ENCODE assay signal across 15 cellular contexts in the genomic region with DNA sequence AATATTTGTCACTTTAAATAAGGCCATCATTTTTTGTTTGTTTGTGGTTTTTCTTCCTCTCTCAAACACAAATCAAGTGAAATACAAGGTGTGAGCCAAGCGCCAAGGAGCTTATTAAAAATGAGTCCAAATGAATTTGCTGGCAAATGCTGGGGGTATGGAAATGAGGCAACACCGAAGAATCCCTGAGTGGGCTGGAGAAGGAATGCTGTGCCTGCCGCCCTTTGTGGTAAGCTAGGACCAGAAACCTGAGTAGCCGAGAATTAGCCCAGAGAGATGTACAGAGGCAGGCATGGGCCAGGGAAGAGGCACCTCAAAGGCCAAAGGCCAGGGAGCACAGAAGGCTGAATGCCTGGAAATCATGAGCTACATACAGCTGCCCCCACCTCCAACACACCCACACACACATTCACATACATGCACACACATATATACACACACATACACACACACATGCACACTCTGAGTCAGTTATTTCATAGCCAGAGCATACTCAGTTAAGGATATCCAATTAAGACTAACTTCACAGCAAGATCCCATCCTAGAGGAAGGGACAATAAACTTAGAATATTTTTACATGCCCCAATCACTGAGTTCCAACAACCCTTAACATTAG.
DNase-seq lines count a peak whose midpoint lies in the region; ATAC-seq and TF ChIP-seq lines count a peak whose summit lies in the region.
"Had no signal": no experiment of that assay in that cellular context is flagged by ENCODE, and none has a peak within 500 bp of the region (broad histone marks: within the 10 kb centered on the region; RNA-seq: fewer than 3 reads in every experiment).

No MANE protein-coding gene starts in this region.

- TF ChIP-seq CTCF in HEK293 (tag by site-specific recombination; IDR thresholded peaks at IDR 0.05) (no peak), astrocyte of the cerebellum (IDR thresholded peaks at IDR 0.05; ENCODE audit: low read depth, low read length, missing control alignments) (no peak), foreskin fibroblast (IDR thresholded peaks at IDR 0.05; ENCODE audit: low read depth, low read length) (no peak)

- CTCF ChIA-PET in HEK293 (lab: Yijun Ruan, JAX), result interaction anchor here (0.6 kb wide), 1 partner anchor 195 kb away, joined by 3 read pairs; no protein-coding TSS in a partner anchor

- peak overlapping the region; percentile 67 for H3K9ac ChIP-seq in skeletal muscle satellite cell (ENCODE audit: low read depth, low read length)

- H3K27me3 ChIP-seq in skeletal muscle satellite cell (ENCODE audit: control insufficient read depth, insufficient read depth, low read length), result no peaks in the 10 kb centered on the region
- H3K27me3 ChIP-seq: stomach had no signal

- in situ Hi-C loops in astrocyte of the cerebellum (cut with HindIII; ENCODE audit: low sequenced_read_pairs), result no loop called here

- H3K4me1 ChIP-seq in HEK293 (ENCODE audit: control insufficient read depth, insufficient read depth, low read length) (no peaks in the 10 kb centered on the region), skeletal muscle satellite cell (ENCODE audit: control insufficient read depth, insufficient read depth, low read length) (peaks cover 33% of the 10 kb centered on the region)
- H3K4me1 ChIP-seq: stomach had no signal

- H3K27ac ChIP-seq in HEK293 (ENCODE audit: extremely low read depth, low read depth, low read length) (no peak overlapping the region), substantia nigra (ENCODE audit: low read depth, low read length, poor library complexity, severe bottlenecking) (no peak overlapping the region)
- H3K27ac ChIP-seq: stomach had no signal

- peak; percentile 64 for DNase-seq in astrocyte of the cerebellum (ENCODE audit: low read depth)
- peak; percentile 76 to 83 for DNase-seq in foreskin fibroblast
- no peak for DNase-seq in substantia nigra (lab: John Stamatoyannopoulos, UW)
- DNase-seq in SK-N-DZ (ENCODE audit: low spot score), result no peak
- DNase-seq in epidermal melanocyte (ENCODE audit: insufficient read length, low spot score), result no peak
- DNase-seq: activated CD8-positive, alpha-beta T cell treated with anti-CD3 and anti-CD28 coated beads, Interleukin-2, amount 10 ng/mL, durations not matched to agents 7 days and 5 days; activated effector memory CD4-positive, alpha-beta T cell treated with anti-CD3 and anti-CD28 coated beads, Interleukin-2, amount 50 U/mL, for 16 hours; H7; SIG-M5; stomach had no signal

- POLR2A ChIA-PET in HEK293 (lab: Yijun Ruan, JAX), result no interaction called here

- no peaks in the 10 kb centered on the region for H3K9me3 ChIP-seq in HEK293 (ENCODE audit: control insufficient read depth, insufficient read depth, low read depth, low read length)
- H3K9me3 ChIP-seq in skeletal muscle satellite cell (replicated peaks; ENCODE audit: low read length), result no peaks in the 10 kb centered on the region
- H3K9me3 ChIP-seq: stomach had no signal

- peak overlapping the region; percentile 62 for H3K4me2 ChIP-seq in skeletal muscle satellite cell (ENCODE audit: low read length)

- H3K36me3 ChIP-seq in HEK293 (ENCODE audit: control insufficient read depth in 2 of 2, insufficient read depth in 1 of 2, low read length in 2 of 2), result no peaks in the 10 kb centered on the region
- H3K36me3 ChIP-seq in skeletal muscle satellite cell (ENCODE audit: insufficient read depth, low read length), result no peaks in the 10 kb centered on the region
- H3K36me3 ChIP-seq: stomach had no signal

- no peak overlapping the region for H3K4me3 ChIP-seq in HEK293 (ENCODE audit: low read depth, low read length)
- H3K4me3 ChIP-seq in astrocyte of the cerebellum (ENCODE audit: low read depth, low read length), result no peak overlapping the region
- H3K4me3 ChIP-seq in foreskin fibroblast (ENCODE audit: low read depth in 1 of 2, low read length in 2 of 2), result no peak overlapping the region
- peak overlapping the region; percentile 46 for H3K4me3 ChIP-seq in skeletal muscle satellite cell (ENCODE audit: low read length)
- H3K4me3 ChIP-seq: lung, skin epidermis, stomach had no signal

- no peak for ATAC-seq in GM21786 (IDR thresholded peaks at IDR 0.05; ENCODE audit: unreplicated experiment)
- ATAC-seq: activated CD8-positive, alpha-beta T cell treated with anti-CD3 and anti-CD28 coated beads, Interleukin-2, amount 10 ng/mL, durations not matched to agents 7 days and 5 days had no signal

TF ChIP-seq in HEK293, 187 proteins besides CTCF, POLR2A, EP300 and RAD21:
- TF ChIP-seq ZNF324 (tag by site-specific recombination; IDR thresholded peaks at IDR 0.05) (no peak), EGR2 (tag by site-specific recombination; IDR thresholded peaks at IDR 0.05; ENCODE audit: low read depth) (peak; percentile 21; the same call in 1 of the 2 replicates), ZFHX2 (tag by site-specific recombination; conservative IDR thresholded peaks at IDR 0.05) (peak; percentile 58; the same call in 1 of the 2 replicates)
- TF ChIP-seq, protein P1, sequence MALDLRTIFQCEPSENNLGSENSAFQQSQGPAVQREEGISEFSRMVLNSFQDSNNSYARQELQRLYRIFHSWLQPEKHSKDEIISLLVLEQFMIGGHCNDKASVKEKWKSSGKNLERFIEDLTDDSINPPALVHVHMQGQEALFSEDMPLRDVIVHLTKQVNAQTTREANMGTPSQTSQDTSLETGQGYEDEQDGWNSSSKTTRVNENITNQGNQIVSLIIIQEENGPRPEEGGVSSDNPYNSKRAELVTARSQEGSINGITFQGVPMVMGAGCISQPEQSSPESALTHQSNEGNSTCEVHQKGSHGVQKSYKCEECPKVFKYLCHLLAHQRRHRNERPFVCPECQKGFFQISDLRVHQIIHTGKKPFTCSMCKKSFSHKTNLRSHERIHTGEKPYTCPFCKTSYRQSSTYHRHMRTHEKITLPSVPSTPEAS (tag by site-specific recombination; IDR thresholded peaks at IDR 0.05), result peak; percentile 90
- TF ChIP-seq, protein P2, sequence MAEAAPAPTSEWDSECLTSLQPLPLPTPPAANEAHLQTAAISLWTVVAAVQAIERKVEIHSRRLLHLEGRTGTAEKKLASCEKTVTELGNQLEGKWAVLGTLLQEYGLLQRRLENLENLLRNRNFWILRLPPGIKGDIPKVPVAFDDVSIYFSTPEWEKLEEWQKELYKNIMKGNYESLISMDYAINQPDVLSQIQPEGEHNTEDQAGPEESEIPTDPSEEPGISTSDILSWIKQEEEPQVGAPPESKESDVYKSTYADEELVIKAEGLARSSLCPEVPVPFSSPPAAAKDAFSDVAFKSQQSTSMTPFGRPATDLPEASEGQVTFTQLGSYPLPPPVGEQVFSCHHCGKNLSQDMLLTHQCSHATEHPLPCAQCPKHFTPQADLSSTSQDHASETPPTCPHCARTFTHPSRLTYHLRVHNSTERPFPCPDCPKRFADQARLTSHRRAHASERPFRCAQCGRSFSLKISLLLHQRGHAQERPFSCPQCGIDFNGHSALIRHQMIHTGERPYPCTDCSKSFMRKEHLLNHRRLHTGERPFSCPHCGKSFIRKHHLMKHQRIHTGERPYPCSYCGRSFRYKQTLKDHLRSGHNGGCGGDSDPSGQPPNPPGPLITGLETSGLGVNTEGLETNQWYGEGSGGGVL (tag by site-specific recombination; IDR thresholded peaks at IDR 0.05), result 0 out of 2 replicates have a peak, but pooled peaks have one; percentile 11

Comparison
In these comparisons a context has a peak if more than half of its experiments do, and no peak if none do; other contexts are left out.
1. DNase-seq: peak in astrocyte of the cerebellum (single experiment) and foreskin fibroblast (2 of 2); none in substantia nigra (0 of 49), SK-N-DZ (single experiment) and epidermal melanocyte (single experiment).